In the genomic region with DNA sequence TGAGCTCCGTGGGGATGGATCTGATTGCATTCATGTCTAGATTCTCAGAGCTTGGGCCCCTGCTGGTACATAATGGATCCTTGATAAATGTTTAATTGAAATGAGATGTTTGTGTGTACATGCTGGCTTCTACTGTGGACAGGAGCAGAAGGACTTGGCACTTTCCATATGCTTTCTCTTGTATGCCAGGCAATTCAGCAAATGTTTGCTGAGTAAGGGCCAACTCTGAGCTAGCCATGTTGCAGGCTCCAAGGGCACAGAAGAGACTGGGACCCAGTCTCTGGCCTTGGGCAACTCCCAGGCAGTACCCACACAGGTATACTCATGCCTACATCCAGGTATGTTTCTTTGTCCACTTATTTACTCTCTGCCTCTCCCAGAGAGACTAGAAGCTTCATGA, we compare ENCODE assay signal across 17 cellular contexts.
"Had no signal": no experiment of that assay in that cellular context is flagged by ENCODE, and none has a peak within 500 bp of the region (broad histone marks: within the 10 kb centered on the region; RNA-seq: fewer than 3 reads in every experiment).

No MANE protein-coding gene starts in this region.

- DNase-seq: effector memory CD4-positive, alpha-beta T cell; hippocampal formation; mammary epithelial cell; naive thymus-derived CD4-positive, alpha-beta T cell; spleen; stimulated activated CD4-positive, alpha-beta T cell treated with anti-CD3 and anti-CD28 coated beads, Interleukin-15, amount 100 ng/mL, for 24 hours; stimulated activated CD4-positive, alpha-beta T cell treated with anti-CD3 and anti-CD28 coated beads, Interleukin-1b, Interleukin-23, amount 100 ng/mL, for 48 hours; stimulated activated CD4-positive, alpha-beta T cell treated with anti-CD3 and anti-CD28 coated beads, Interleukin-4, amount 100 ng/mL, for 24 hours; testis; upper lobe of right lung had no signal

- H3K27ac ChIP-seq: heart left ventricle, neutrophil, spleen, testis, tibial nerve, upper lobe of right lung, vagina had no signal

- ATAC-seq: esophagus mucosa; naive thymus-derived CD4-positive, alpha-beta T cell; sciatic nerve; stimulated activated memory B cell treated with anti-CD40 and anti-IgM and Interleukin-4, amounts not matched to agents 10 μg/mL and 1 μg/mL and 100 μg/mL, for 72 hours; upper lobe of right lung had no signal
